14 cellular contexts compared by ENCODE assay signal in genomic region chr2:57465067-57465466, GRCh38.
A peak's percentile ranks its signal among the peaks of the same experiment; 100 is the strongest.
DNase-seq lines count a peak whose midpoint lies in the region; ATAC-seq, FAIRE-seq and TF ChIP-seq lines count a peak whose summit lies in the region.
"Had no signal": no experiment of that assay in that cellular context is flagged by ENCODE, and none has a peak within 500 bp of the region (broad histone marks: within the 10 kb centered on the region; RNA-seq: fewer than 3 reads in every experiment).

No MANE protein-coding gene starts in this region.

- RAD21 ChIA-PET in GM12878 (lab: Charles Lee; ENCODE audit: unreplicated experiment) = no interaction called here

- no peak overlapping the region for H4K5ac ChIP-seq in mesendoderm (ENCODE audit: low read length)

- no peak overlapping the region for H2BK5ac ChIP-seq in mesendoderm (ENCODE audit: low read length)

- SMC1A ChIA-PET in GM12878 (lab: Charles Lee; ENCODE audit: uncharacterized antibody, unreplicated experiment) = no interaction called here

- DNase-seq in cardiac muscle cell (ENCODE audit: low read depth in 1 of 2, low spot score in 1 of 2) (no peak), cardiac septum (ENCODE audit: low spot score) (no peak), PC-3 (no peak), GM12878 (ENCODE audit: low read depth, low spot score) (no peak), RCC 7860 (ENCODE audit: low spot score) (no peak), mesendoderm (no peak)
- no peak for DNase-seq in stimulated activated naive CD4-positive, alpha-beta T cell (lab: John Stamatoyannopoulos, UW)
- DNase-seq: ACHN; CD4-positive, CD25-positive, alpha-beta regulatory T cell; DMS53; H7 had no signal

- H2BK15ac ChIP-seq in mesendoderm (replicated peaks; ENCODE audit: low read depth) = no peak overlapping the region

- H3K4me2 ChIP-seq in PC-3 (ENCODE audit: low read length) (peak overlapping the region; percentile 40), GM12878 (ENCODE audit: control insufficient read depth, insufficient read depth) (no peak overlapping the region), mesendoderm (ENCODE audit: low read length) (no peak overlapping the region)
- H3K4me2 ChIP-seq: BLaER1 treated with 17β-estradiol and CSF1 and Interleukin-3, amounts not matched to agents 10 nM and 100 nM; GM23338 had no signal

- H3K18ac ChIP-seq in mesendoderm (ENCODE audit: low read length) = no peak overlapping the region

- POLR2A ChIA-PET in PC-3 (lab: Charles Lee; ENCODE audit: unreplicated experiment) (no interaction called here), GM12878 (lab: Charles Lee) (no interaction called here)

- H3K79me1 ChIP-seq in mesendoderm (ENCODE audit: low read length) = no peaks in the 10 kb centered on the region

- no peak for ATAC-seq in PC-3
- 0 out of 3 replicates have a peak, but pooled peaks have one; percentile 41 for ATAC-seq in GM12878
- ATAC-seq: GM23338 had no signal

- H3K4me1 ChIP-seq in cardiac muscle cell (ENCODE audit: low read depth) = peaks cover 24% of the 10 kb centered on the region
- no peaks in the 10 kb centered on the region for H3K4me1 ChIP-seq in PC-3 (ENCODE audit: insufficient read depth, low read length)
- no peaks in the 10 kb centered on the region for H3K4me1 ChIP-seq in GM12878 (ENCODE audit: control insufficient read depth, insufficient read depth, low read length)
- no peaks in the 10 kb centered on the region for H3K4me1 ChIP-seq in mesendoderm (ENCODE audit: control insufficient read depth, low read depth, low read length)
- H3K4me1 ChIP-seq: BLaER1 treated with 17β-estradiol and CSF1 and Interleukin-3, amounts not matched to agents 10 nM and 100 nM had no signal

- no peak overlapping the region for H4K8ac ChIP-seq in mesendoderm (ENCODE audit: low read depth, low read length)

- H3K27me3 ChIP-seq in cardiac muscle cell (no peaks in the 10 kb centered on the region), PC-3 (ENCODE audit: low read length) (peaks cover 67% of the 10 kb centered on the region), GM12878 (replicated peaks in 1 of 2; ENCODE audit: control insufficient read depth in 2 of 2, insufficient read depth in 2 of 2, low read length in 1 of 2) (no peaks in the 10 kb centered on the region), mesendoderm (ENCODE audit: insufficient read depth, low read length, poor library complexity) (no peaks in the 10 kb centered on the region)
- H3K27me3 ChIP-seq: BLaER1 treated with 17β-estradiol and CSF1 and Interleukin-3, amounts not matched to agents 10 nM and 100 nM had no signal

- H3K27ac ChIP-seq in cardiac muscle cell = peak overlapping the region; percentile 81
- H3K27ac ChIP-seq in PC-3 (ENCODE audit: low read length) = no peak overlapping the region
- no peak overlapping the region for H3K27ac ChIP-seq in GM12878 (ENCODE audit: control insufficient read depth, insufficient read depth)
- H3K27ac ChIP-seq in mesendoderm (ENCODE audit: low read depth, low read length) = no peak overlapping the region
- H3K27ac ChIP-seq: 22Rv1; BLaER1 treated with 17β-estradiol and CSF1 and Interleukin-3, amounts not matched to agents 10 nM and 100 nM had no signal

- TF ChIP-seq POLR2A in GM12878 (IDR thresholded peaks at IDR 0.05; ENCODE audit: low read depth, low read length) = no peak

- TF ChIP-seq RAD21 in GM12878 (IDR thresholded peaks at IDR 0.05; ENCODE audit: insufficient read depth, low read depth, low read length) = no peak

- no peak overlapping the region for H2BK120ac ChIP-seq in mesendoderm (ENCODE audit: low read depth, low read length)

- no peaks in the 10 kb centered on the region for H3K9me2 ChIP-seq in PC-3 (replicated peaks; ENCODE audit: low read length)

- H3K56ac ChIP-seq in mesendoderm (ENCODE audit: low read length) = no peak overlapping the region

- FAIRE-seq in GM12878 (lab: Jason Lieb, UNC) (no peak), RCC 7860 (lab: Jason Lieb, UNC) (no peak)

- TF ChIP-seq CTCF in cardiac muscle cell (IDR thresholded peaks at IDR 0.05; ENCODE audit: low read depth, low read length) (no peak), PC-3 (conservative IDR thresholded peaks at IDR 0.05; ENCODE audit: low read depth, low read length) (no peak), GM12878 (IDR thresholded peaks at IDR 0.05 in 2 of 3, conservative IDR thresholded peaks at IDR 0.05 in 1 of 3; ENCODE audit: control insufficient read depth in 2 of 3, extremely low read depth in 1 of 3, insufficient read depth in 1 of 3, low read depth in 3 of 3, low read length in 3 of 3) (no peak)

- CTCF ChIA-PET in PC-3 (lab: Charles Lee) = no interaction called here
- CTCF ChIA-PET in GM12878 (lab: Yijun Ruan, JAX) = no interaction called here

- H2AFZ ChIP-seq in PC-3 (ENCODE audit: low read length) (peak overlapping the region; percentile 27; the same call in 1 of the 2 replicates), GM12878 (ENCODE audit: control insufficient read depth, low read depth, low read length) (no peak overlapping the region)
- H2AFZ ChIP-seq: GM23338 had no signal

- WGBS in GM12878 (ENCODE audit: insufficient coverage, insufficient replicate concordance, low lambda C conversion rate, missing lambda C conversion rate) = 66% methylated on average over 6 of the region's 6 CpGs
- no CpG with 5 or more reads among the region's 6 CpGs for WGBS in mesendoderm (ENCODE audit: extremely low coverage, insufficient coverage, low lambda C conversion rate)

- TF ChIP-seq EP300 in GM12878 (IDR thresholded peaks at IDR 0.05; ENCODE audit: borderline replicate concordance in 1 of 2, control insufficient read depth in 1 of 2, low read depth in 2 of 2, low read length in 2 of 2) = no peak

- H3F3A ChIP-seq in PC-3 (ENCODE audit: low read length, unreplicated experiment) = no peaks in the 10 kb centered on the region

- no peak overlapping the region for H3K23ac ChIP-seq in mesendoderm (ENCODE audit: low read length)

- H3K36me3 ChIP-seq in cardiac muscle cell = no peaks in the 10 kb centered on the region
- H3K36me3 ChIP-seq in PC-3 (ENCODE audit: low read depth, low read length) = no peaks in the 10 kb centered on the region
- no peaks in the 10 kb centered on the region for H3K36me3 ChIP-seq in GM12878 (ENCODE audit: control insufficient read depth in 2 of 2, insufficient read depth in 2 of 2, low read length in 1 of 2)
- no peaks in the 10 kb centered on the region for H3K36me3 ChIP-seq in mesendoderm (ENCODE audit: control insufficient read depth, insufficient read depth, low read length)
- H3K36me3 ChIP-seq: BLaER1 treated with 17β-estradiol and CSF1 and Interleukin-3, amounts not matched to agents 10 nM and 100 nM had no signal

- no peak overlapping the region for H3K4ac ChIP-seq in mesendoderm (ENCODE audit: low read depth, low read length)

- no TSS peak for BruUV-seq in PC-3 (replicated peaks; lab: Mats Ljungman, UMichigan)
- BruUV-seq in GM12878 (replicated peaks; lab: Mats Ljungman, UMichigan) = no TSS peak

- H2AK5ac ChIP-seq in mesendoderm (ENCODE audit: low read length) = no peak overlapping the region

- in situ Hi-C loops in GM12878 (cut with MboI) = no loop called here

- H3K79me2 ChIP-seq in PC-3 (ENCODE audit: low read length) (no peaks in the 10 kb centered on the region), GM12878 (ENCODE audit: control insufficient read depth, insufficient read depth, low read length) (no peaks in the 10 kb centered on the region), mesendoderm (ENCODE audit: control insufficient read depth, insufficient read depth, low read length) (no peaks in the 10 kb centered on the region)

- no peaks in the 10 kb centered on the region; the same call in 1 of the 2 replicates for H4K20me1 ChIP-seq in PC-3 (ENCODE audit: low read length)
- H4K20me1 ChIP-seq in GM12878 (ENCODE audit: control insufficient read depth, insufficient read depth) = no peaks in the 10 kb centered on the region
- H4K20me1 ChIP-seq: BLaER1 treated with 17β-estradiol and CSF1 and Interleukin-3, amounts not matched to agents 10 nM and 100 nM had no signal

- H3K9ac ChIP-seq in PC-3 (ENCODE audit: low read length) (no peak overlapping the region), GM12878 (ENCODE audit: control insufficient read depth, insufficient read depth, low read length) (no peak overlapping the region), mesendoderm (ENCODE audit: low read length) (no peak overlapping the region)
- H3K9ac ChIP-seq: BLaER1 treated with 17β-estradiol and CSF1 and Interleukin-3, amounts not matched to agents 10 nM and 100 nM had no signal

- H3K4me3 ChIP-seq in cardiac muscle cell (no peak overlapping the region), PC-3 (ENCODE audit: low read length) (peak overlapping the region; percentile 45), GM12878 (no peak overlapping the region), mesendoderm (ENCODE audit: low read length) (no peak overlapping the region)
- H3K4me3 ChIP-seq: BLaER1 treated with 17β-estradiol and CSF1 and Interleukin-3, amounts not matched to agents 10 nM and 100 nM; GM23338 had no signal

- H3K9me3 ChIP-seq in cardiac muscle cell (ENCODE audit: low read depth) (no peaks in the 10 kb centered on the region), PC-3 (ENCODE audit: low read length) (no peaks in the 10 kb centered on the region), GM12878 (replicated peaks; ENCODE audit: control insufficient read depth, insufficient read depth, low read length) (no peaks in the 10 kb centered on the region)
- H3K9me3 ChIP-seq: BLaER1 treated with 17β-estradiol and CSF1 and Interleukin-3, amounts not matched to agents 10 nM and 100 nM had no signal

- intact Hi-C loops in cardiac septum (cut with DNase I) (no loop called here), PC-3 (cut with micrococcal nuclease) (no loop called here), GM12878 (cut with micrococcal nuclease; ENCODE audit: unreplicated experiment) (no loop called here)

TF ChIP-seq in GM12878, 131 proteins besides CTCF, POLR2A, EP300 and RAD21 (continues in another document):
- no peak for TF ChIP-seq BHLHE40 (IDR thresholded peaks at IDR 0.05; ENCODE audit: borderline replicate concordance in 1 of 2, low read depth in 2 of 2, low read length in 1 of 2)
- TF ChIP-seq WRNIP1 (IDR thresholded peaks at IDR 0.05; ENCODE audit: borderline replicate concordance, low read depth, low read length) = no peak
- TF ChIP-seq SMC3 (IDR thresholded peaks at IDR 0.05; ENCODE audit: borderline replicate concordance, low read length) = no peak
- TF ChIP-seq YBX1 (IDR thresholded peaks at IDR 0.05) = no peak
- TF ChIP-seq SREBF2 (IDR thresholded peaks at IDR 0.05; ENCODE audit: low read length) = no peak
- TF ChIP-seq ZNF622 (IDR thresholded peaks at IDR 0.05) = no peak
- TF ChIP-seq MAX (IDR thresholded peaks at IDR 0.05; ENCODE audit: low read depth, low read length) = no peak
- TF ChIP-seq ESRRA (IDR thresholded peaks at IDR 0.05; ENCODE audit: low read length) = no peak
- TF ChIP-seq FOXK2 (IDR thresholded peaks at IDR 0.05) = no peak
- TF ChIP-seq NR2C2 (IDR thresholded peaks at IDR 0.05; ENCODE audit: borderline replicate concordance, control insufficient read depth, insufficient read length, low read depth) = no peak
- TF ChIP-seq RELA (IDR thresholded peaks at IDR 0.05; ENCODE audit: borderline replicate concordance, partially characterized antibody) = no peak
